32 cellular contexts compared by ENCODE assay signal in genomic region chr4:165630671-165631070, GRCh38.
"Had no signal": no experiment of that assay in that cellular context is flagged by ENCODE, and none has a peak within 500 bp of the region (broad histone marks: within the 10 kb centered on the region; RNA-seq: fewer than 3 reads in every experiment).

No MANE protein-coding gene starts in this region.

- ATAC-seq: activated T-cell treated with anti-CD3 and anti-CD28 coated beads, Interleukin-2, amount 50 U/mL, for 4 hours; activated T-helper 17 cell treated with anti-CD3 and anti-CD28 coated beads, Interleukin-2, amount 50 U/mL, for 72 hours; gastroesophageal sphincter; mucosa of descending colon; natural killer cell treated with Interleukin-12 subunit alpha and Interleukin-12 subunit beta and Interleukin-15 and Interleukin-18, amount 100 ng/mL, for 72 hours; sciatic nerve; stimulated activated effector memory CD8-positive, alpha-beta T cell treated with anti-CD3 and anti-CD28 coated beads, Interleukin-12 subunit alpha, Interleukin-12 subunit beta, amount 100 ng/mL, for 72 hours; stimulated activated naive CD8-positive, alpha-beta T cell treated with anti-CD3 and anti-CD28 coated beads, Interleukin-15, amount 100 ng/mL, for 72 hours; WTC11 had no signal

- DNase-seq: activated CD4-positive, alpha-beta memory T cell treated with anti-CD3 and anti-CD28 coated beads, Interleukin-2, amount 10 ng/mL, durations not matched to agents 7 days and 5 days; activated CD4-positive, alpha-beta T cell treated with anti-CD3 and anti-CD28 coated beads for 1 hour; activated CD4-positive, alpha-beta T cell treated with anti-CD3 and anti-CD28 coated beads, Interleukin-2, amount 10 ng/mL, durations not matched to agents 7 days and 5 days; activated gamma-delta T cell treated with Interleukin-2 at 50 U/mL for 16 hours; activated naive CD4-positive, alpha-beta T cell treated with anti-CD3 and anti-CD28 coated beads, Interleukin-2, amount 50 U/mL, for 16 hours; activated T-cell treated with anti-CD3 and anti-CD28 coated beads, Interleukin-2, amount 50 U/mL, for 4 hours; amniotic stem cell; brain microvascular endothelial cell; endodermal cell; hippocampal formation; immature natural killer cell; lower lobe of right lung; mesendoderm; mucosa of descending colon; posterior cingulate gyrus; small intestine; stimulated activated CD4-positive, alpha-beta T cell treated with anti-CD3 and anti-CD28 coated beads, Interleukin-4, amount 100 ng/mL, for 24 hours; stimulated activated naive CD8-positive, alpha-beta T cell treated with anti-CD3 and anti-CD28 coated beads, Interleukin-15, amount 100 ng/mL, for 72 hours; substantia nigra; T-helper 2 cell; thyroid gland; upper lobe of left lung had no signal

- H3K4me1 ChIP-seq: lower lobe of right lung, thyroid gland, upper lobe of left lung, vagina had no signal

- H3K9me3 Mint-ChIP-seq: activated CD4-positive, alpha-beta memory T cell treated with anti-CD3 and anti-CD28 coated beads, Interleukin-2, amount 10 ng/mL, durations not matched to agents 7 days and 5 days; activated CD4-positive, alpha-beta T cell treated with anti-CD3 and anti-CD28 coated beads, Interleukin-2, amount 10 ng/mL, durations not matched to agents 7 days and 5 days; activated T-cell treated with anti-CD3 and anti-CD28 coated beads, Interleukin-2, amount 50 U/mL, for 4 hours; central memory CD8-positive, alpha-beta T cell; stimulated activated effector memory CD8-positive, alpha-beta T cell treated with anti-CD3 and anti-CD28 coated beads, Interleukin-12 subunit alpha, Interleukin-12 subunit beta, amount 100 ng/mL, for 72 hours; stimulated activated naive CD8-positive, alpha-beta T cell treated with anti-CD3 and anti-CD28 coated beads, Interleukin-15, amount 100 ng/mL, for 72 hours had no signal

- H3K27ac ChIP-seq: brain microvascular endothelial cell, lower lobe of right lung, thyroid gland, upper lobe of left lung, vagina had no signal

- H3K27ac Mint-ChIP-seq: activated CD4-positive, alpha-beta memory T cell treated with anti-CD3 and anti-CD28 coated beads, Interleukin-2, amount 10 ng/mL, durations not matched to agents 7 days and 5 days; activated CD4-positive, alpha-beta T cell treated with anti-CD3 and anti-CD28 coated beads, Interleukin-2, amount 10 ng/mL, durations not matched to agents 7 days and 5 days; activated T-helper 17 cell treated with anti-CD3 and anti-CD28 coated beads, Interleukin-2, amount 50 U/mL, for 72 hours; dendritic cell treated with granulocyte-macrophage colony-stimulating factor and Interleukin-4, amounts not matched to agents 40 ng/mL and 50 ng/mL, for 4 days; endodermal cell; immature natural killer cell; natural killer cell treated with Interleukin-12 subunit alpha and Interleukin-12 subunit beta and Interleukin-15 and Interleukin-18, amount 100 ng/mL, for 72 hours; stimulated activated effector memory CD8-positive, alpha-beta T cell treated with anti-CD3 and anti-CD28 coated beads, Interleukin-12 subunit alpha, Interleukin-12 subunit beta, amount 100 ng/mL, for 72 hours; stimulated activated naive CD8-positive, alpha-beta T cell treated with anti-CD3 and anti-CD28 coated beads, Interleukin-15, amount 100 ng/mL, for 72 hours; WTC11 had no signal

- H3K36me3 ChIP-seq: brain microvascular endothelial cell, gastroesophageal sphincter, lower lobe of right lung, thyroid gland, upper lobe of left lung, vagina had no signal

- H3K27me3 ChIP-seq: brain microvascular endothelial cell, gastroesophageal sphincter, thyroid gland, upper lobe of left lung, vagina had no signal

- H3K9me3 ChIP-seq: lower lobe of right lung, mucosa of descending colon, thyroid gland, vagina had no signal

- H3K36me3 Mint-ChIP-seq: immature natural killer cell; natural killer cell treated with Interleukin-12 subunit alpha and Interleukin-12 subunit beta and Interleukin-15 and Interleukin-18, amount 100 ng/mL, for 72 hours; stimulated activated effector memory CD8-positive, alpha-beta T cell treated with anti-CD3 and anti-CD28 coated beads, Interleukin-12 subunit alpha, Interleukin-12 subunit beta, amount 100 ng/mL, for 72 hours had no signal

- FAIRE-seq: astrocyte, small intestine had no signal

- H3K4me3 ChIP-seq: gastroesophageal sphincter, lower lobe of right lung, mucosa of descending colon, thyroid gland, upper lobe of left lung, vagina had no signal

- H3K27me3 Mint-ChIP-seq: activated CD4-positive, alpha-beta memory T cell treated with anti-CD3 and anti-CD28 coated beads, Interleukin-2, amount 10 ng/mL, durations not matched to agents 7 days and 5 days; activated CD4-positive, alpha-beta T cell treated with anti-CD3 and anti-CD28 coated beads, Interleukin-2, amount 10 ng/mL, durations not matched to agents 7 days and 5 days; central memory CD8-positive, alpha-beta T cell; dendritic cell treated with granulocyte-macrophage colony-stimulating factor and Interleukin-4, amounts not matched to agents 40 ng/mL and 50 ng/mL, for 4 days; natural killer cell treated with Interleukin-12 subunit alpha and Interleukin-12 subunit beta and Interleukin-15 and Interleukin-18, amount 100 ng/mL, for 72 hours; stimulated activated naive CD8-positive, alpha-beta T cell treated with anti-CD3 and anti-CD28 coated beads, Interleukin-15, amount 100 ng/mL, for 72 hours had no signal

- H3K4me1 Mint-ChIP-seq: activated CD4-positive, alpha-beta memory T cell treated with anti-CD3 and anti-CD28 coated beads, Interleukin-2, amount 10 ng/mL, durations not matched to agents 7 days and 5 days; activated CD4-positive, alpha-beta T cell treated with anti-CD3 and anti-CD28 coated beads, Interleukin-2, amount 10 ng/mL, durations not matched to agents 7 days and 5 days; activated T-helper 17 cell treated with anti-CD3 and anti-CD28 coated beads, Interleukin-2, amount 50 U/mL, for 72 hours; central memory CD8-positive, alpha-beta T cell; immature natural killer cell; stimulated activated effector memory CD8-positive, alpha-beta T cell treated with anti-CD3 and anti-CD28 coated beads, Interleukin-12 subunit alpha, Interleukin-12 subunit beta, amount 100 ng/mL, for 72 hours; stimulated activated naive CD8-positive, alpha-beta T cell treated with anti-CD3 and anti-CD28 coated beads, Interleukin-15, amount 100 ng/mL, for 72 hours had no signal

- H3K4me3 Mint-ChIP-seq: activated CD4-positive, alpha-beta memory T cell treated with anti-CD3 and anti-CD28 coated beads, Interleukin-2, amount 10 ng/mL, durations not matched to agents 7 days and 5 days; activated CD4-positive, alpha-beta T cell treated with anti-CD3 and anti-CD28 coated beads, Interleukin-2, amount 10 ng/mL, durations not matched to agents 7 days and 5 days; activated T-cell treated with anti-CD3 and anti-CD28 coated beads, Interleukin-2, amount 50 U/mL, for 4 hours; activated T-helper 17 cell treated with anti-CD3 and anti-CD28 coated beads, Interleukin-2, amount 50 U/mL, for 72 hours; central memory CD8-positive, alpha-beta T cell; dendritic cell treated with granulocyte-macrophage colony-stimulating factor and Interleukin-4, amounts not matched to agents 40 ng/mL and 50 ng/mL, for 4 days; endodermal cell; immature natural killer cell; natural killer cell treated with Interleukin-12 subunit alpha and Interleukin-12 subunit beta and Interleukin-15 and Interleukin-18, amount 100 ng/mL, for 72 hours; stimulated activated effector memory CD8-positive, alpha-beta T cell treated with anti-CD3 and anti-CD28 coated beads, Interleukin-12 subunit alpha, Interleukin-12 subunit beta, amount 100 ng/mL, for 72 hours; stimulated activated naive CD8-positive, alpha-beta T cell treated with anti-CD3 and anti-CD28 coated beads, Interleukin-15, amount 100 ng/mL, for 72 hours; WTC11 had no signal
